ENCODE assay signal across 8 cellular contexts in genomic region chr22:39634530-39635399, GRCh38.
DNase-seq lines count a peak whose midpoint lies in the region; ATAC-seq and TF ChIP-seq lines count a peak whose summit lies in the region.

No MANE protein-coding gene starts in this region.

- TF ChIP-seq POLR2A in Peyer's patch (IDR thresholded peaks at IDR 0.05): no peak

- ATAC-seq in right cardiac atrium (peak in 1 of 2 donors; percentile 11), left ventricle myocardium superior (no peak), HG03442 (IDR thresholded peaks at IDR 0.05; ENCODE audit: unreplicated experiment) (no peak)

- H3K27ac ChIP-seq in right cardiac atrium (ENCODE audit: low read length) (no peak overlapping the region), RWPE1 (peak overlapping the region; percentile 63), Peyer's patch (no peak overlapping the region)

- no peaks in the 10 kb centered on the region for H3K36me3 Mint-ChIP-seq in progenitor cell of endocrine pancreas (ENCODE audit: insufficient read depth)

- H3K4me3 ChIP-seq in right cardiac atrium (ENCODE audit: low read length) (no peak overlapping the region), Peyer's patch (no peak overlapping the region)

- no peak overlapping the region for H3K4me3 Mint-ChIP-seq in progenitor cell of endocrine pancreas (ENCODE audit: low read depth)

- POLR2A ChIA-PET in RWPE1 (lab: Yijun Ruan, JAX; ENCODE audit: low non-redundant PET): no interaction called here

- CTCF ChIA-PET in RWPE1 (lab: Yijun Ruan, JAX): interaction anchor here (0.6 to 0.7 kb wide), 3 partner anchors 11 to 652 kb away, joined by 3 to 7 read pairs (median 3); no protein-coding TSS in a partner anchor

- H3K9me3 ChIP-seq in right cardiac atrium (ENCODE audit: control insufficient read depth, low read length) (peaks cover 3% of the 10 kb centered on the region), Peyer's patch (no peaks in the 10 kb centered on the region)

- TF ChIP-seq CTCF in RWPE1 (conservative IDR thresholded peaks at IDR 0.05; ENCODE audit: low read depth) (no peak), Peyer's patch (IDR thresholded peaks at IDR 0.05) (no peak), progenitor cell of endocrine pancreas (IDR thresholded peaks at IDR 0.05; ENCODE audit: unreplicated experiment) (no peak)

- H3K27me3 Mint-ChIP-seq in progenitor cell of endocrine pancreas: peaks cover 25% of the 10 kb centered on the region

- H3K27me3 ChIP-seq in right cardiac atrium (ENCODE audit: control insufficient read depth, insufficient read depth): no peaks in the 10 kb centered on the region
- H3K27me3 ChIP-seq in Peyer's patch: no peaks in the 10 kb centered on the region

- no peaks in the 10 kb centered on the region for H3K4me1 Mint-ChIP-seq in progenitor cell of endocrine pancreas (ENCODE audit: low read depth)

- H3K9me3 Mint-ChIP-seq in progenitor cell of endocrine pancreas (ENCODE audit: low read depth): peaks cover 3% of the 10 kb centered on the region

- H3K27ac Mint-ChIP-seq in progenitor cell of endocrine pancreas: no peak overlapping the region

- H3K4me1 ChIP-seq in right cardiac atrium (ENCODE audit: control insufficient read depth, insufficient read depth, low read length) (no peaks in the 10 kb centered on the region), Peyer's patch (no peaks in the 10 kb centered on the region)

- DNase-seq in right cardiac atrium: peak in 2 of 3 donors; percentile 1 to 36
- no peak for DNase-seq in left ventricle myocardium superior
- DNase-seq in RWPE1 (ENCODE audit: low spot score): peak; percentile 91
- DNase-seq in fibroblast of the conjunctiva (ENCODE audit: low read depth): peak; percentile 67
- peak; percentile 87 for DNase-seq in ureter (ENCODE audit: low spot score)
- DNase-seq in Peyer's patch: no peak
- DNase-seq in progenitor cell of endocrine pancreas (ENCODE audit: low spot score, unreplicated experiment): no peak

- 76% methylated on average over 18 of the region's 18 CpGs for WGBS in right cardiac atrium

- intact Hi-C loops in right cardiac atrium (cut with DNase I) (no loop called here), left ventricle myocardium superior (cut with micrococcal nuclease) (no loop called here)

- H3K36me3 ChIP-seq in Peyer's patch: no peaks in the 10 kb centered on the region

Comparison
In these comparisons a context has a peak if more than half of its experiments do, and no peak if none do; other contexts are left out.
1. DNase-seq: peak in right cardiac atrium (2 of 3), RWPE1 (single experiment), fibroblast of the conjunctiva (single experiment) and ureter (single experiment); none in left ventricle myocardium superior (single experiment), Peyer's patch (0 of 3) and progenitor cell of endocrine pancreas (single experiment).